In the genomic region with DNA sequence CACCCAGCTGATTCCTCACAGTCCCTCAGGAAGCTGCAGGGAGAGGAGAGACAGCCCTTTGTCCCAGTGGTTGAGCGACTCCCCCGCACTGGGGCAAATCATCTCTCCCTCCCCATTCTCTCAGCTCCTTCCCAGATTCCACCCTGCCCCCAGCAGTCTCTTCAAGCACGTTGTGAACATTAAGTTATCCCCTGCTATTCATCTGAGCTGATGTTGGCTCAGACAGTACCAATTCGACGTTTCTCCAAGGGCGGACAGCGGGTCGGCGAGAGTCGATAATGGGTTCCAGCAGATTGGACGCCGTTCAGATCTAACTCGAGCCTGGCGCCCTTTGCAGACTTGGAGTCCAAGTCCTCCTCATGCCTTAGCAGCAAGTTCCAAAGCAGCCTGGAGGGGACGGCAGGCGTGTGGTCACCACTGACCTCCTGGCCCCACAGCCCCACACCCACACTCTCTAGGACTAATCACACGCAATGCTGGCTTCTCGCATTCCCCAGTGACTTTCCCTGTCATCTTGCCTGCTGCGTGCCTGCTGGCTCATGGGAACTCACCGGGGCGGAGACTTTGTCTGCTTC, we compare ENCODE assay signal across 1 cellular context.
TF ChIP-seq lines count a peak whose summit lies in the region.

No MANE protein-coding gene starts in this region.

TF ChIP-seq in H1, 55 proteins besides CTCF, POLR2A, EP300 and RAD21:
- TF ChIP-seq JUN (IDR thresholded peaks at IDR 0.05; ENCODE audit: low read depth, low read length), result no peak
TF ChIP-seq in H1: peak in this region for 0.
